10 cellular contexts compared by ENCODE assay signal in genomic region chr6:159116343-159116742, GRCh38. TPM values are rescaled to one million over a fixed set of nuclear protein-coding genes. Genes with fewer than 3 reads are reported as not detected.
DNase-seq lines count a peak whose midpoint lies in the region; ATAC-seq and FAIRE-seq lines count a peak whose summit lies in the region.
"Had no signal": no experiment of that assay in that cellular context is flagged by ENCODE, and none has a peak within 500 bp of the region (broad histone marks: within the 10 kb centered on the region; RNA-seq: fewer than 3 reads in every experiment).

No MANE protein-coding gene starts in this region.

- no peak overlapping the region for H3K27ac Mint-ChIP-seq in activated CD4-positive, alpha-beta T cell treated with anti-CD3 and anti-CD28 coated beads for 36 hours
- no peak overlapping the region for H3K27ac Mint-ChIP-seq in activated naive CD4-positive, alpha-beta T cell treated with anti-CD3 and anti-CD28 coated beads, Interleukin-2, amount 10 ng/mL, durations not matched to agents 7 days and 5 days

- intact Hi-C loops in activated CD4-positive, alpha-beta T cell treated with anti-CD3 and anti-CD28 coated beads for 36 hours (cut with DNase I, micrococcal nuclease), result no loop called here

- H3K27me3 Mint-ChIP-seq in activated CD4-positive, alpha-beta T cell treated with anti-CD3 and anti-CD28 coated beads for 36 hours, result no peaks in the 10 kb centered on the region
- H3K27me3 Mint-ChIP-seq in activated naive CD4-positive, alpha-beta T cell treated with anti-CD3 and anti-CD28 coated beads, Interleukin-2, amount 10 ng/mL, durations not matched to agents 7 days and 5 days, result peaks cover 27% of the 10 kb centered on the region

- H3K4me3 ChIP-seq in Karpas-422 (ENCODE audit: low read length), result peak overlapping the region; percentile 48
- H3K4me3 ChIP-seq: prostate gland had no signal

- H3K9me3 ChIP-seq in Karpas-422 (ENCODE audit: low read length), result no peaks in the 10 kb centered on the region
- H3K9me3 ChIP-seq: prostate gland had no signal

- no peak overlapping the region for H2AFZ ChIP-seq in Karpas-422 (ENCODE audit: low read length)

- H3K36me3 Mint-ChIP-seq in activated CD4-positive, alpha-beta T cell treated with anti-CD3 and anti-CD28 coated beads for 36 hours (ENCODE audit: low read depth), result no peaks in the 10 kb centered on the region
- no peaks in the 10 kb centered on the region for H3K36me3 Mint-ChIP-seq in activated naive CD4-positive, alpha-beta T cell treated with anti-CD3 and anti-CD28 coated beads, Interleukin-2, amount 10 ng/mL, durations not matched to agents 7 days and 5 days

- H3K9ac ChIP-seq in Karpas-422 (ENCODE audit: low read length), result peak overlapping the region; percentile 64

- H3K4me2 ChIP-seq in Karpas-422 (ENCODE audit: low read depth, low read length, poor library complexity, severe bottlenecking), result peak overlapping the region; percentile 75

- ATAC-seq in GM21529 (IDR thresholded peaks at IDR 0.05; ENCODE audit: unreplicated experiment), result peak; percentile 73
- no peak for ATAC-seq in activated CD4-positive, alpha-beta T cell treated with anti-CD3 and anti-CD28 coated beads for 36 hours

- in situ Hi-C loops in G401 (cut with HindIII; ENCODE audit: low sequenced_read_pairs), result no loop called here

- H3K36me3 ChIP-seq in Karpas-422 (ENCODE audit: insufficient read depth, low read length), result no peaks in the 10 kb centered on the region; the same call in 1 of the 2 replicates
- H3K36me3 ChIP-seq: prostate gland had no signal

- peaks cover 63% of the 10 kb centered on the region for H3K4me1 ChIP-seq in Karpas-422 (ENCODE audit: low read length)
- H3K4me1 ChIP-seq: prostate gland had no signal

- H3K4me1 Mint-ChIP-seq in activated CD4-positive, alpha-beta T cell treated with anti-CD3 and anti-CD28 coated beads for 36 hours, result no peaks in the 10 kb centered on the region
- H3K4me1 Mint-ChIP-seq in activated naive CD4-positive, alpha-beta T cell treated with anti-CD3 and anti-CD28 coated beads, Interleukin-2, amount 10 ng/mL, durations not matched to agents 7 days and 5 days, result peaks cover 10% of the 10 kb centered on the region

- H4K20me1 ChIP-seq in Karpas-422 (ENCODE audit: insufficient read depth, low read depth, low read length), result no peaks in the 10 kb centered on the region

- H3K9me3 Mint-ChIP-seq in activated CD4-positive, alpha-beta T cell treated with anti-CD3 and anti-CD28 coated beads for 36 hours (ENCODE audit: low read depth), result no peaks in the 10 kb centered on the region
- no peaks in the 10 kb centered on the region for H3K9me3 Mint-ChIP-seq in activated naive CD4-positive, alpha-beta T cell treated with anti-CD3 and anti-CD28 coated beads, Interleukin-2, amount 10 ng/mL, durations not matched to agents 7 days and 5 days

- H3K9me2 ChIP-seq in Karpas-422 (replicated peaks; ENCODE audit: insufficient read depth, low read length), result no peaks in the 10 kb centered on the region

- no peak overlapping the region for H3K4me3 Mint-ChIP-seq in activated CD4-positive, alpha-beta T cell treated with anti-CD3 and anti-CD28 coated beads for 36 hours
- no peak overlapping the region for H3K4me3 Mint-ChIP-seq in activated naive CD4-positive, alpha-beta T cell treated with anti-CD3 and anti-CD28 coated beads, Interleukin-2, amount 10 ng/mL, durations not matched to agents 7 days and 5 days

- peak overlapping the region; percentile 94 for H3K27ac ChIP-seq in Karpas-422 (ENCODE audit: low read length)
- H3K27ac ChIP-seq: prostate gland had no signal

- no peaks in the 10 kb centered on the region for H3K27me3 ChIP-seq in Karpas-422 (ENCODE audit: low read length)

- FAIRE-seq in GM18507 (lab: Jason Lieb, UNC), result peak; percentile 86

- DNase-seq in GM18507 (ENCODE audit: extremely low spot score, insufficient read length, low read depth), result no peak
- DNase-seq in Karpas-422, result peak; percentile 94
- peak; percentile 9 for DNase-seq in midbrain (lab: John Stamatoyannopoulos, UW)
- no peak for DNase-seq in G401 (ENCODE audit: low spot score)
- no peak for DNase-seq in activated CD4-positive, alpha-beta T cell treated with anti-CD3 and anti-CD28 coated beads for 36 hours
- no peak for DNase-seq in activated naive CD4-positive, alpha-beta T cell (lab: John Stamatoyannopoulos, UW)
- DNase-seq in activated naive CD4-positive, alpha-beta T cell treated with anti-CD3 and anti-CD28 coated beads, Interleukin-2, amount 10 ng/mL, durations not matched to agents 7 days and 5 days, result no peak
- DNase-seq: activated naive CD4-positive, alpha-beta T cell treated with Interleukin-2 at 50 U/mL for 16 hours had no signal

- CTCF ChIA-PET in activated CD4-positive, alpha-beta T cell treated with anti-CD3 and anti-CD28 coated beads for 36 hours (lab: Charles Lee), result interaction anchor here (0.6 to 15.8 kb wide), 3 partner anchors 9 to 107 kb away, joined by 3 to 413 read pairs (median 4); partner anchors contain the start of gene RSPH3
- CTCF ChIA-PET in activated naive CD4-positive, alpha-beta T cell treated with anti-CD3 and anti-CD28 coated beads, Interleukin-2, amount 10 ng/mL, durations not matched to agents 7 days and 5 days (lab: Charles Lee), result interaction anchor here (1.6 to 2.2 kb wide), 2 partner anchors 18 to 144 kb away, joined by 4 to 9 read pairs; no protein-coding TSS in a partner anchor

- POLR2A ChIA-PET in activated CD4-positive, alpha-beta T cell treated with anti-CD3 and anti-CD28 coated beads for 36 hours (lab: Charles Lee), result no interaction called here

- no peaks in the 10 kb centered on the region for H3K79me2 ChIP-seq in Karpas-422 (ENCODE audit: low read length)

RNA-seq across cellular contexts. Expression of gene FNDC1, which starts 52.9 kb away (rescaled TPM):
- 73.2 and 90.0 TPM in 2 replicates for total RNA-seq in Karpas-422 (2014; rRNA removed; shearing (Covaris generic); ENCODE audit: low replicate concordance)
- total RNA-seq in G401 (2014; rRNA removed; shearing (Covaris generic)), result 0.06 TPM in 1 of 2 replicates, not detected in the other
- total RNA-seq in activated CD4-positive, alpha-beta T cell treated with anti-CD3 and anti-CD28 coated beads for 36 hours, result not detected

Comparison
In these comparisons a context has a peak if more than half of its experiments do, and no peak if none do; other contexts are left out.
1. DNase-seq: peak in Karpas-422 (single experiment) and midbrain (single experiment); none in GM18507 (single experiment), G401 (single experiment), activated CD4-positive, alpha-beta T cell treated with anti-CD3 and anti-CD28 coated beads for 36 hours (single experiment), activated naive CD4-positive, alpha-beta T cell (0 of 4) and activated naive CD4-positive, alpha-beta T cell treated with anti-CD3 and anti-CD28 coated beads, Interleukin-2, amount 10 ng/mL, durations not matched to agents 7 days and 5 days (single experiment).
2. RNA of gene FNDC1, which starts 52.9 kb away (total RNA-seq): 73.2 to 90.0 TPM in Karpas-422; 0.06 TPM in G401 and not detected in activated CD4-positive, alpha-beta T cell treated with anti-CD3 and anti-CD28 coated beads for 36 hours; every median in the first group is over 10 times any median in the second.